10 cellular contexts compared by ENCODE assay signal in genomic region chr19:40279761-40280607, GRCh38. TPM values are rescaled to one million over a fixed set of nuclear protein-coding genes. Genes with fewer than 3 reads are reported as not detected.
DNase-seq lines count a peak whose midpoint lies in the region; ATAC-seq, FAIRE-seq and TF ChIP-seq lines count a peak whose summit lies in the region.
"Had no signal": no experiment of that assay in that cellular context is flagged by ENCODE, and none has a peak within 500 bp of the region (broad histone marks: within the 10 kb centered on the region; RNA-seq: fewer than 3 reads in every experiment).

No MANE protein-coding gene starts in this region.

- H3K36me3 ChIP-seq in right atrium auricular region (no peaks in the 10 kb centered on the region), GM12878 (ENCODE audit: control insufficient read depth in 2 of 2, insufficient read depth in 2 of 2, low read length in 1 of 2) (peaks cover 0 to 7% of the 10 kb centered on the region in 2 experiments; a peak in 3 of 4 replicates), muscle layer of duodenum (ENCODE audit: control insufficient read depth in 1 of 2, insufficient read depth in 2 of 2, low read length in 2 of 2) (no peaks in the 10 kb centered on the region)
- H3K36me3 ChIP-seq: left lung had no signal

- in situ Hi-C loops in GM12878 (cut with MboI), result no loop called here

- SMC1A ChIA-PET in GM12878 (lab: Charles Lee; ENCODE audit: uncharacterized antibody, unreplicated experiment), result interaction anchor here (1.0 kb wide), 1 partner anchor 25 kb away, joined by 3 read pairs; no protein-coding TSS in a partner anchor

- no TSS peak for BruUV-seq in GM12878 (replicated peaks; lab: Mats Ljungman, UMichigan)

- CTCF ChIA-PET in GM12878 (lab: Yijun Ruan, JAX), result interaction anchor here (0.8 kb wide), 1 partner anchor 9 kb away, joined by 3 read pairs; no protein-coding TSS in a partner anchor

- H3K9me3 ChIP-seq in right atrium auricular region, result no peaks in the 10 kb centered on the region
- H3K9me3 ChIP-seq in GM12878 (replicated peaks; ENCODE audit: control insufficient read depth, insufficient read depth, low read length), result no peaks in the 10 kb centered on the region
- no peaks in the 10 kb centered on the region for H3K9me3 ChIP-seq in muscle layer of duodenum (ENCODE audit: control insufficient read depth in 1 of 2, low read length in 2 of 2)
- H3K9me3 ChIP-seq: left lung had no signal

- RAD21 ChIA-PET in GM12878 (lab: Charles Lee; ENCODE audit: unreplicated experiment), result interaction anchor here (0.7 to 1.7 kb wide), 4 partner anchors 25 to 186 kb away, joined by 3 to 5 read pairs (median 4); partner anchors contain the start of gene BLVRB

- POLR2A ChIA-PET in GM12878 (lab: Charles Lee), result interaction anchor here (0.9 to 1.2 kb wide), 2 partner anchors 81 to 90 kb away, joined by 3 to 6 read pairs; no protein-coding TSS in a partner anchor

- H4K20me1 ChIP-seq in GM12878 (ENCODE audit: control insufficient read depth, insufficient read depth), result peaks cover 2% of the 10 kb centered on the region

- H3K27ac ChIP-seq in right atrium auricular region, result peak overlapping the region; percentile 97 to 99
- H3K27ac ChIP-seq in GM12878 (ENCODE audit: control insufficient read depth, insufficient read depth), result peak overlapping the region; percentile 32
- H3K27ac ChIP-seq in muscle layer of duodenum (ENCODE audit: low read length), result peak overlapping the region; percentile 69

- H3K4me3 ChIP-seq in right atrium auricular region (peak overlapping the region in 1 of 2 donors; percentile 30), GM12878 (peak overlapping the region; percentile 59), muscle layer of duodenum (ENCODE audit: low read depth in 1 of 2, low read length in 2 of 2) (peak overlapping the region in 1 of 2 donors; percentile 41)
- H3K4me3 ChIP-seq: left lung had no signal

- H3K4me2 ChIP-seq in GM12878 (ENCODE audit: control insufficient read depth, insufficient read depth), result peak overlapping the region; percentile 70

- TF ChIP-seq CTCF in right atrium auricular region (IDR thresholded peaks at IDR 0.05) (no peak), GM12878 (IDR thresholded peaks at IDR 0.05 in 2 of 3, conservative IDR thresholded peaks at IDR 0.05 in 1 of 3; ENCODE audit: control insufficient read depth in 2 of 3, extremely low read depth in 1 of 3, insufficient read depth in 1 of 3, low read depth in 3 of 3, low read length in 3 of 3) (no peak)

- TF ChIP-seq RAD21 in GM12878 (IDR thresholded peaks at IDR 0.05; ENCODE audit: insufficient read depth, low read depth, low read length), result no peak

- peaks cover 86% of the 10 kb centered on the region for H3K79me2 ChIP-seq in GM12878 (ENCODE audit: control insufficient read depth, insufficient read depth, low read length)

- DNase-seq in right atrium auricular region (ENCODE audit: low spot score), result no peak
- DNase-seq in left cardiac atrium, result no peak
- no peak for DNase-seq in GM12878 (ENCODE audit: low read depth, low spot score)
- DNase-seq: DMS153, left lung had no signal

- 74% methylated on average over 17 of the region's 17 CpGs for WGBS in GM12878 (ENCODE audit: insufficient coverage, insufficient replicate concordance, low lambda C conversion rate, missing lambda C conversion rate)

- intact Hi-C loops in left cardiac atrium (cut with DNase I) (loop anchor here in 1 of 2 donors (10.0 kb wide), 1 partner anchor 165 kb away; the partner anchor contains the start of gene SERTAD3), GM12878 (cut with micrococcal nuclease; ENCODE audit: unreplicated experiment) (no loop called here)

- H3K27me3 ChIP-seq in right atrium auricular region (no peaks in the 10 kb centered on the region), GM12878 (replicated peaks in 1 of 2; ENCODE audit: control insufficient read depth in 2 of 2, insufficient read depth in 2 of 2, low read length in 1 of 2) (no peaks in the 10 kb centered on the region), muscle layer of duodenum (ENCODE audit: low read depth, low read length) (no peaks in the 10 kb centered on the region)
- H3K27me3 ChIP-seq: left lung had no signal

- H3K4me1 ChIP-seq in right atrium auricular region, result peaks cover 0 to 82% of the 10 kb centered on the region in 2 donors
- peaks cover 23% of the 10 kb centered on the region for H3K4me1 ChIP-seq in GM12878 (ENCODE audit: control insufficient read depth, insufficient read depth, low read length)
- H3K4me1 ChIP-seq in muscle layer of duodenum (ENCODE audit: control insufficient read depth in 1 of 2, insufficient read depth in 2 of 2, low read length in 2 of 2), result peaks cover 22 to 71% of the 10 kb centered on the region in 2 donors

- no peak for TF ChIP-seq EP300 in GM12878 (IDR thresholded peaks at IDR 0.05; ENCODE audit: borderline replicate concordance in 1 of 2, control insufficient read depth in 1 of 2, low read depth in 2 of 2, low read length in 2 of 2)

- H2AFZ ChIP-seq in GM12878 (ENCODE audit: control insufficient read depth, low read depth, low read length), result no peak overlapping the region

- 0 out of 2 replicates have a peak overlapping the region, but pooled peaks have one; percentile 5 for H3K9ac ChIP-seq in GM12878 (ENCODE audit: control insufficient read depth, insufficient read depth, low read length)

- no peak for FAIRE-seq in GM12878 (lab: Jason Lieb, UNC)

- ATAC-seq in left cardiac atrium (no peak), GM12878 (peak; percentile 54), HG03439 (IDR thresholded peaks at IDR 0.05; ENCODE audit: unreplicated experiment) (no peak), HG03460 (IDR thresholded peaks at IDR 0.05; ENCODE audit: unreplicated experiment) (no peak), HG03196 (IDR thresholded peaks at IDR 0.05; ENCODE audit: unreplicated experiment) (no peak), HG02623 (IDR thresholded peaks at IDR 0.05; ENCODE audit: unreplicated experiment) (no peak)

- TF ChIP-seq POLR2A in GM12878 (IDR thresholded peaks at IDR 0.05; ENCODE audit: low read depth, low read length), result no peak

TF ChIP-seq in GM12878, 131 proteins besides CTCF, POLR2A, EP300 and RAD21 (continues in another document):
- TF ChIP-seq DPF2 (IDR thresholded peaks at IDR 0.05) (0 out of 2 replicates have a peak, but pooled peaks have one; percentile 20), HDAC2 (IDR thresholded peaks at IDR 0.05) (no peak), YBX1 (IDR thresholded peaks at IDR 0.05) (no peak), SPI1 (IDR thresholded peaks at IDR 0.05; ENCODE audit: borderline replicate concordance, insufficient read depth, low read depth, low read length) (peak; percentile 87)

RNA-seq across cellular contexts. Expression of gene AKT2, which starts 5.2 kb away (rescaled TPM):
- total RNA-seq in right atrium auricular region, result 10 to 100 TPM; 63.3 to 76.7 TPM
- 100 to 1,000 TPM; 110 to 119 TPM for total RNA-seq in left cardiac atrium
- 225 and 245 TPM in 2 replicates for total RNA-seq in GM12878 (2013; cell fraction: nucleolus; rRNA removed)
- total RNA-seq in GM12878 (2014; rRNA removed), result 65.3 and 69.4 TPM in 2 replicates
- total RNA-seq in GM12878 (2014; rRNA removed; fragmentation: Illumina TruSeq; extraction: Trizol), result 69.1 and 73.6 TPM in 2 replicates
- total RNA-seq in GM12878 (2021), result 154 and 158 TPM in 2 replicates
- 28.0 TPM for polyA plus RNA-seq in GM12878 (2011; ENCODE audit: low read depth)
- polyA plus RNA-seq in GM12878 (2011; rRNA removed), result 88.6 and 185 TPM in 2 replicates
- 170 and 190 TPM in 2 replicates for polyA plus RNA-seq in GM12878 (2011; cell fraction: cytosol; rRNA removed)
- 414 and 491 TPM in 2 replicates for polyA plus RNA-seq in GM12878 (2011; cell fraction: nucleus; rRNA removed)
- polyA plus RNA-seq in GM12878 (2012), result 90.9 and 106 TPM in 2 replicates
- 67.5 and 136 TPM in 2 replicates for polyA plus RNA-seq in GM12878 (2014; fragmentation: Illumina TruSeq; extraction: Trizol)
- 1 to 10 TPM; 1.0 to 2.5 TPM for polyA plus RNA-seq in GM12878 (2014; fragmentation: Nextera tagmentation; extraction: Ambion mirVana)
- 128 and 161 TPM in 2 replicates for polyA plus RNA-seq in GM12878 (2014; rRNA removed)
- polyA plus RNA-seq in GM12878 (2016; fragmentation: Nextera tagmentation; extraction: Ambion mirVana), result 10 to 100 TPM; 34.6 to 37.4 TPM
- polyA minus RNA-seq in GM12878 (2011; rRNA and poly(A)+ RNA removed), result 86.9 and 127 TPM in 2 replicates
- polyA minus RNA-seq in GM12878 (2011; cell fraction: cytosol; rRNA and poly(A)+ RNA removed), result 49.3 and 54.7 TPM in 2 replicates
- 56.0 and 75.0 TPM in 2 replicates for polyA minus RNA-seq in GM12878 (2011; cell fraction: nucleus; rRNA and poly(A)+ RNA removed)

RNA-seq across cellular contexts. Expression of gene CCNP, which starts 53.5 kb away (rescaled TPM):
- total RNA-seq in right atrium auricular region (not detected), left cardiac atrium (under 1 TPM; 0.15 to 0.31 TPM), GM12878 (2014; rRNA removed) (0.56 TPM in 1 of 2 replicates, not detected in the other), GM12878 (2014; rRNA removed; fragmentation: Illumina TruSeq; extraction: Trizol) (not detected in 2 replicates), GM12878 (2021) (not detected in 2 replicates)
- total RNA-seq in GM12878 (2013; cell fraction: nucleolus; rRNA removed), result 0.56 TPM in 1 of 2 replicates, not detected in the other
- not detected for polyA plus RNA-seq in GM12878 (2011; ENCODE audit: low read depth)
- polyA plus RNA-seq in GM12878 (2011; rRNA removed) (0.05 TPM in 1 of 2 replicates, not detected in the other), GM12878 (2014; fragmentation: Illumina TruSeq; extraction: Trizol) (0.03 TPM in 1 of 2 replicates, not detected in the other), GM12878 (2014; fragmentation: Nextera tagmentation; extraction: Ambion mirVana) (not detected), GM12878 (2014; rRNA removed) (0.04 TPM in 1 of 2 replicates, not detected in the other), GM12878 (2016; fragmentation: Nextera tagmentation; extraction: Ambion mirVana) (not detected)
- polyA plus RNA-seq in GM12878 (2011; cell fraction: cytosol; rRNA removed), result 0.04 TPM in 1 of 2 replicates, not detected in the other
- polyA plus RNA-seq in GM12878 (2011; cell fraction: nucleus; rRNA removed), result 0.16 and 0.52 TPM in 2 replicates
- not detected in 2 replicates for polyA plus RNA-seq in GM12878 (2012)
- not detected in 2 replicates for polyA minus RNA-seq in GM12878 (2011; rRNA and poly(A)+ RNA removed)
- polyA minus RNA-seq in GM12878 (2011; cell fraction: cytosol; rRNA and poly(A)+ RNA removed), result not detected in 2 replicates
- polyA minus RNA-seq in GM12878 (2011; cell fraction: nucleus; rRNA and poly(A)+ RNA removed), result not detected in 2 replicates

Comparison
In these comparisons a context has a peak if more than half of its experiments do, and no peak if none do; other contexts are left out.
1. H3K27ac ChIP-seq: peak in every context shown above with its lines; median percentile 98 in right atrium auricular region; 69 in muscle layer of duodenum; 32 in GM12878.